21 cellular contexts compared by ENCODE assay signal in the genomic region with DNA sequence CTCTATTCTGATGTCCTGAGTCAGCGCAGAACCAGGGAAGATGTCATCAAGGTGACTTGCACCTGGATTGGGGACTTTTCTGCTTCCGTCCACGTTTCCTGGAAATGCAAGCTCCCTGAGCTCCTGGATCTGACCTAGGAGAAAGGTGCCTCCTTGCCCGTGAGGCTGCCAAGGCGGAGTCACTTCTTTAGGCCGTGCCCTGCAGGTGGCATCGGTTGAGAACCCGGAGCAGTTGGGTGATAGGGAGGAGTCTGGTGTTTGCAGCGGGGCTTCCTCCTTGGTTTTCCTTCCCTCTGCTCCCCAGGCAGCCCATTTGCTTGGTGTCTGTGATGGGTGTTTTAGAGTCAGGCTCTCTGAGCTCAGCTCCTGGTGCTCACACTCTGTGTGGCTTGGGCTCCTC. TPM values are rescaled to one million over a fixed set of nuclear protein-coding genes. Genes with fewer than 3 reads are reported as not detected.
DNase-seq lines count a peak whose midpoint lies in the region; ATAC-seq, FAIRE-seq and TF ChIP-seq lines count a peak whose summit lies in the region.
"Had no signal": no experiment of that assay in that cellular context is flagged by ENCODE, and none has a peak within 500 bp of the region (broad histone marks: within the 10 kb centered on the region; RNA-seq: fewer than 3 reads in every experiment).

No MANE protein-coding gene starts in this region.

- intact Hi-C loops in mucosa of descending colon (cut with DNase I, micrococcal nuclease) = loop anchor here in 1 of 2 donors (10.0 kb wide), 1 partner anchor 183 kb away; a partner anchor contains a TSS

- no peaks in the 10 kb centered on the region for H3K27me3 ChIP-seq in upper lobe of left lung
- H3K27me3 ChIP-seq: SJSA1, tibial artery had no signal

- ATAC-seq in mucosa of descending colon = peak; percentile 69
- no peak for ATAC-seq in upper lobe of left lung (ENCODE audit: low FRiP score in 2 of 2)
- ATAC-seq: effector memory CD8-positive, alpha-beta T cell; naive thymus-derived CD4-positive, alpha-beta T cell; stimulated activated naive CD8-positive, alpha-beta T cell treated with anti-CD3 and anti-CD28 coated beads, Interleukin-15, Interleukin-2, amounts not matched to agents 100 U/mL and 50 U/mL, for 24 hours had no signal

- no peaks in the 10 kb centered on the region for H3K36me3 ChIP-seq in mucosa of descending colon (ENCODE audit: low read depth)
- H3K36me3 ChIP-seq in upper lobe of left lung = peaks cover 0 to 10% (median 1%) of the 10 kb centered on the region in 4 donors

- H3K9me3 ChIP-seq in mucosa of descending colon (no peaks in the 10 kb centered on the region), upper lobe of left lung (no peaks in the 10 kb centered on the region)
- H3K9me3 ChIP-seq: SJSA1, tibial artery had no signal

- H3K4me3 ChIP-seq in mucosa of descending colon (no peak overlapping the region), upper lobe of left lung (no peak overlapping the region)
- H3K4me3 ChIP-seq: SJSA1, tibial artery had no signal

- TF ChIP-seq POLR2A in upper lobe of left lung (IDR thresholded peaks at IDR 0.05) (no peak), H54 (IDR thresholded peaks at IDR 0.05; ENCODE audit: low read depth, low read length) (no peak)

- no peak for TF ChIP-seq EP300 in upper lobe of left lung (IDR thresholded peaks at IDR 0.05)

- peak; percentile 19 for DNase-seq in SIG-M5 treated with dmso at 0.1 percent for 504 hours (lab: John Stamatoyannopoulos, UW; ENCODE audit: unreplicated experiment)
- DNase-seq in SIG-M5 (lab: John Stamatoyannopoulos, UW) = no peak
- peak; percentile 79 to 85 (median 83) for DNase-seq in mucosa of descending colon
- DNase-seq in upper lobe of left lung = no peak
- no peak for DNase-seq in activated effector memory CD4-positive, alpha-beta T cell treated with anti-CD3 and anti-CD28 coated beads, Interleukin-2, amount 50 U/mL, for 16 hours
- no peak for DNase-seq in H54 (ENCODE audit: insufficient read length, low spot score)
- DNase-seq in hepatic stellate cell (ENCODE audit: low spot score) = no peak
- DNase-seq: activated CD4-positive, alpha-beta T cell treated with anti-CD3 and anti-CD28 coated beads for 4 hours; activated naive CD8-positive, alpha-beta T cell treated with anti-CD3 and anti-CD28 coated beads for 36 hours; effector memory CD8-positive, alpha-beta T cell; kidney glomerular epithelial cell; naive thymus-derived CD4-positive, alpha-beta T cell; NCI-H187; NCI-H774; stimulated activated CD4-positive, alpha-beta T cell treated with anti-CD3 and anti-CD28 coated beads, Interleukin-4, amount 100 ng/mL, for 4 hours; stimulated activated naive CD8-positive, alpha-beta T cell treated with anti-CD3 and anti-CD28 coated beads, Interleukin-15, Interleukin-2, amounts not matched to agents 100 U/mL and 50 U/mL, for 24 hours; tibial artery had no signal

- WGBS in upper lobe of left lung, 2 donors = 74 to 82% methylated on average over 9 of the region's 9 CpGs

- H3K27ac ChIP-seq in VCaP (peak overlapping the region; percentile 92), upper lobe of left lung (peak overlapping the region; percentile 42 to 74 (median 71))
- H3K27ac ChIP-seq: SJSA1, tibial artery had no signal

- H3K4me1 ChIP-seq in mucosa of descending colon (ENCODE audit: low read depth) = peaks cover 53% of the 10 kb centered on the region
- peaks cover 17 to 51% (median 36%) of the 10 kb centered on the region in 4 donors for H3K4me1 ChIP-seq in upper lobe of left lung
- H3K4me1 ChIP-seq: SJSA1 had no signal

- no peak for TF ChIP-seq CTCF in VCaP (conservative IDR thresholded peaks at IDR 0.05)
- no peak for TF ChIP-seq CTCF in mucosa of descending colon (IDR thresholded peaks at IDR 0.05)
- TF ChIP-seq CTCF in upper lobe of left lung (IDR thresholded peaks at IDR 0.05) = no peak

- FAIRE-seq in H54 (lab: Jason Lieb, UNC) = no peak
- FAIRE-seq: A204.1, H1 had no signal

RNA-seq across cellular contexts. Expression of a gene that starts 15.2 kb away (rescaled TPM):
- 100 to 1,000 TPM; 119 to 342 (median 206) TPM for total RNA-seq in mucosa of descending colon
- total RNA-seq in upper lobe of left lung = 10 to 100 TPM; 41.4 to 75.5 (median 60.7) TPM

RNA-seq across cellular contexts. Expression of a gene that starts 47.3 kb away (rescaled TPM):
- total RNA-seq in mucosa of descending colon (10 to 100 TPM; 44.9 to 67.2 (median 55.6) TPM), upper lobe of left lung (10 to 100 TPM; 28.6 to 52.1 (median 46.2) TPM)

Comparison
In these comparisons a context has a peak if more than half of its experiments do, and no peak if none do; other contexts are left out.
1. DNase-seq: peak in SIG-M5 treated with dmso at 0.1 percent for 504 hours (single experiment) and mucosa of descending colon (3 of 3); none in SIG-M5 (single experiment), upper lobe of left lung (0 of 2), activated effector memory CD4-positive, alpha-beta T cell treated with anti-CD3 and anti-CD28 coated beads, Interleukin-2, amount 50 U/mL, for 16 hours (single experiment), H54 (single experiment) and hepatic stellate cell (single experiment).